In the genomic region with DNA sequence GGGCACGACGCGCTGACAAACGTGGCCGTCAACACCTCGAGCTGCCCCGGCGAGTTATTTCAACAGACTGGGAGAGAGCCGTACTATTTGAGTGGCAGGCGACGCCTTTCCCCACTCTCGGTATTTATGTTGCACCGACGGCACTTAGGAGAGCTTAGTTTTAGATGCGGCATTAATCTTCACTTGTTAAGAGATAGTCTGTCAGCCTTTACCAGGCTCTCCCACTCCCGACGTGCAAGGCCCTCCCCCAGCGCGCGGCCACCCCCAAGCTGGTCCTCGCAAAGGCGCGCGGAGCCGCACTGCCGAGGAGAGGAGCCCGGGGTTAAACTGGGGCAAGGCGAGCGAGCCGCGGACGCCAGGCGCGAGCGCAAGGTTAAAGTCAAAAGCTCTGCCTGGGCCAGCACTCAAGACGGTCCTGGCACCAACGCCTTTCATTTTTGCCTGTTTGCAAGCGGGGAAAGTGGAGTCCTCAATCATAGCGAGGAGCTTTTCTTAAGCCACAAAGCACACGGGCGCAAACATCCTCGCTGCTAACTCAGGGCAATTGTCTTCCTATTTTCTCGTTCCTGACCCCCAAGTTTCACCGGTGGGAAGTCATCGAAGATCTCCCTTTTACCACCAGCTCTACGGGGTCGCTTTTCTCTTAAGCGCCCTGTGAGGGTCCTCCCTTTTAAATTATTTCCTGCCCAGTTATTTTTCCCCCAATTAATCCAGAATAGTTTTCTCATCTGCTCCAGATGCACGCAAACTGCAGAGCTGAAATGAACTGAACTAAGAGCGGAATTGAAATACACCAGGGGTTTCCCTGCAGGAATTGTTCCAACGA, we compare ENCODE assay signal across 10 cellular contexts.
DNase-seq lines count a peak whose midpoint lies in the region; ATAC-seq, FAIRE-seq and TF ChIP-seq lines count a peak whose summit lies in the region.
"Had no signal": no experiment of that assay in that cellular context is flagged by ENCODE, and none has a peak within 500 bp of the region (broad histone marks: within the 10 kb centered on the region; RNA-seq: fewer than 3 reads in every experiment).

No MANE protein-coding gene starts in this region.

- H3K4me1 ChIP-seq in H1 (replicated peaks in 1 of 4; ENCODE audit: control insufficient read depth in 3 of 4, insufficient read depth in 4 of 4, low read length in 3 of 4), result peaks cover 4 to 15% (median 7%) of the 10 kb centered on the region in 4 experiments
- H3K4me1 ChIP-seq in right lobe of liver, result peaks cover 0 to 11% (median 0%) of the 10 kb centered on the region in 4 donors
- H3K4me1 ChIP-seq in tibial nerve, result peaks cover 0 to 25% (median 2%) of the 10 kb centered on the region in 4 donors

- H2AFZ ChIP-seq in H1 (ENCODE audit: low read length), result no peak overlapping the region

- no peak overlapping the region for H2BK120ac ChIP-seq in H1 (replicated peaks; ENCODE audit: low read depth, low read length)

- H3K9me3 ChIP-seq in H1 (ENCODE audit: insufficient read depth in 2 of 2, low read depth in 1 of 2, low read length in 1 of 2) (no peaks in the 10 kb centered on the region), right lobe of liver (no peaks in the 10 kb centered on the region), tibial nerve (no peaks in the 10 kb centered on the region)

- TF ChIP-seq POLR2A in H1 (IDR thresholded peaks at IDR 0.05; ENCODE audit: control extremely low read depth in 1 of 2, low read depth in 2 of 2, low read length in 2 of 2), result no peak
- TF ChIP-seq POLR2A in right lobe of liver (IDR thresholded peaks at IDR 0.05), result no peak
- TF ChIP-seq POLR2A in tibial nerve (IDR thresholded peaks at IDR 0.05), result peak in 1 of 2 donors; percentile 28

- TF ChIP-seq RAD21 in H1 (IDR thresholded peaks at IDR 0.05 in 1 of 2, conservative IDR thresholded peaks at IDR 0.05 in 1 of 2; ENCODE audit: low read depth in 2 of 2, low read length in 2 of 2), result peak in 1 of 2 experiments; percentile 6; a peak in 1 of 4 replicates

- peaks cover 66% of the 10 kb centered on the region for H3K27me3 Mint-ChIP-seq in activated CD4-positive, alpha-beta T cell treated with anti-CD3 and anti-CD28 coated beads for 36 hours

- peaks cover 2% of the 10 kb centered on the region for H3K4me1 Mint-ChIP-seq in activated CD4-positive, alpha-beta T cell treated with anti-CD3 and anti-CD28 coated beads for 36 hours
- H3K4me1 Mint-ChIP-seq: B cell had no signal

- no peak overlapping the region for H4K5ac ChIP-seq in H1 (ENCODE audit: insufficient read length, low read depth, low read length)

- WGBS in H1 (ENCODE audit: extremely low coverage in 1 of 2, insufficient coverage in 1 of 2, insufficient read length in 1 of 2, insufficient replicate concordance in 2 of 2, low coverage in 1 of 2, low lambda C conversion rate in 2 of 2, missing lambda C conversion rate in 1 of 2), 2 experiments, result 3% methylated on average over 51 of the region's 51 CpGs; no CpG with 5 or more reads in 1 of the 2 experiments
- 3% methylated on average over 26 of the region's 51 CpGs for WGBS in right lobe of liver (ENCODE audit: insufficient coverage, low coverage, low lambda C conversion rate, missing lambda C conversion rate)
- WGBS in tibial nerve, 2 donors, result 7% methylated on average over 42 to 49 of the region's 51 CpGs

- H3K4me3 Mint-ChIP-seq in activated CD4-positive, alpha-beta T cell treated with anti-CD3 and anti-CD28 coated beads for 36 hours, result no peak overlapping the region
- H3K4me3 Mint-ChIP-seq: B cell had no signal

- H3K9me3 Mint-ChIP-seq in activated CD4-positive, alpha-beta T cell treated with anti-CD3 and anti-CD28 coated beads for 36 hours (ENCODE audit: low read depth), result peaks cover 3% of the 10 kb centered on the region

- H3K14ac ChIP-seq in H1 (ENCODE audit: insufficient read length), result no peak overlapping the region

- no peak overlapping the region for H3K27ac ChIP-seq in H1 (ENCODE audit: low read depth, low read length)
- H3K27ac ChIP-seq in right lobe of liver, result no peak overlapping the region
- H3K27ac ChIP-seq in tibial nerve, result peak overlapping the region; percentile 28 to 91 (median 78)

- H2BK15ac ChIP-seq in H1 (ENCODE audit: low read length), result peak overlapping the region; percentile 54; the same call in 1 of the 2 replicates

- no peak overlapping the region for H3K4ac ChIP-seq in H1 (replicated peaks; ENCODE audit: insufficient read length, low read depth, low read length)

- no peak for ATAC-seq in activated CD4-positive, alpha-beta T cell treated with anti-CD3 and anti-CD28 coated beads for 36 hours
- ATAC-seq in right lobe of liver (peak; percentile 24 to 52 (median 38)), GM19023 (IDR thresholded peaks at IDR 0.05; ENCODE audit: unreplicated experiment) (no peak), GM21423 (IDR thresholded peaks at IDR 0.05; ENCODE audit: unreplicated experiment) (no peak), HG03469 (IDR thresholded peaks at IDR 0.05; ENCODE audit: unreplicated experiment) (no peak)

- POLR2A ChIA-PET in activated CD4-positive, alpha-beta T cell treated with anti-CD3 and anti-CD28 coated beads for 36 hours (lab: Charles Lee), result no interaction called here
- POLR2A ChIA-PET in H1 (lab: Charles Lee; ENCODE audit: partially characterized antibody), result interaction anchor here (1.2 to 1.9 kb wide), 2 partner anchors 56 to 80 kb away, joined by 5 to 6 read pairs; no protein-coding TSS in a partner anchor

- H3K56ac ChIP-seq in H1 (replicated peaks; ENCODE audit: insufficient read length, low read depth, low read length), result no peak overlapping the region

- peak overlapping the region; percentile 11; the same call in 1 of the 2 replicates for H2BK12ac ChIP-seq in H1 (ENCODE audit: low read depth, low read length)

- DNase-seq in activated CD4-positive, alpha-beta T cell treated with anti-CD3 and anti-CD28 coated beads for 36 hours, result peak; percentile 6
- DNase-seq in activated CD4-positive, alpha-beta T cell treated with anti-CD3 and anti-CD28 coated beads for 1 hour, result no peak
- DNase-seq in H1 (ENCODE audit: low read depth in 1 of 2, low spot score in 2 of 2) (peak in 1 of 2 experiments; percentile 63), right lobe of liver (no peak), tibial nerve (ENCODE audit: low spot score in 2 of 2) (no peak)
- DNase-seq: stimulated activated naive CD4-positive, alpha-beta T cell treated with Interleukin-2 at 50 U/mL for 16 hours had no signal

- CTCF ChIA-PET in activated CD4-positive, alpha-beta T cell treated with anti-CD3 and anti-CD28 coated beads for 36 hours (lab: Charles Lee), result interaction anchor here (0.7 kb wide), 1 partner anchor 1763 kb away, joined by 3 read pairs; no protein-coding TSS in a partner anchor
- CTCF ChIA-PET in H1 (lab: Charles Lee; ENCODE audit: partially characterized antibody), result interaction anchor here (0.6 to 4.5 kb wide), 11 partner anchors 11 to 987 kb away, joined by 3 to 25 read pairs (median 5); no protein-coding TSS in a partner anchor

- H2BK20ac ChIP-seq in H1 (ENCODE audit: low read length), result no peak overlapping the region

- peaks cover 70 to 94% (median 86%) of the 10 kb centered on the region in 4 experiments for H3K27me3 ChIP-seq in H1 (replicated peaks in 1 of 4; ENCODE audit: control insufficient read depth in 3 of 4, extremely low read depth in 1 of 4, insufficient read depth in 3 of 4, low read length in 3 of 4)
- peaks cover 4 to 41% of the 10 kb centered on the region in 2 donors for H3K27me3 ChIP-seq in right lobe of liver
- peaks cover 0 to 20% of the 10 kb centered on the region in 2 donors for H3K27me3 ChIP-seq in tibial nerve

- H3K23me2 ChIP-seq in H1 (ENCODE audit: low read depth, low read length), result peaks cover 3% of the 10 kb centered on the region

- TF ChIP-seq EP300 in H1 (IDR thresholded peaks at IDR 0.05; ENCODE audit: borderline replicate concordance in 1 of 2, low read depth in 2 of 2, low read length in 2 of 2), result no peak
- TF ChIP-seq EP300 in tibial nerve (IDR thresholded peaks at IDR 0.05), result peak in 1 of 2 donors; percentile 41

- H3K18ac ChIP-seq in H1 (ENCODE audit: extremely low read depth, low read length), result peak overlapping the region; percentile 41; the same call in 1 of the 2 replicates

- FAIRE-seq in H1 (lab: Jason Lieb, UNC), result no peak

- peak overlapping the region; percentile 54 to 70 for H3K4me2 ChIP-seq in H1 (ENCODE audit: insufficient read depth in 1 of 2, low read depth in 2 of 2, low read length in 2 of 2)

- peak overlapping the region in 3 of 4 experiments; percentile 7 to 47 (median 13); a peak in 5 of 8 replicates for H3K4me3 ChIP-seq in H1 (ENCODE audit: extremely low read depth in 1 of 4, insufficient read depth in 2 of 4, low read depth in 3 of 4, low read length in 4 of 4)
- H3K4me3 ChIP-seq in right lobe of liver, result peak overlapping the region in 1 of 3 donors; percentile 1
- peak overlapping the region; percentile 23 to 71 (median 42) for H3K4me3 ChIP-seq in tibial nerve

- peaks cover 15 to 21% of the 10 kb centered on the region in 2 experiments for H4K20me1 ChIP-seq in H1 (replicated peaks in 1 of 2; ENCODE audit: control insufficient read depth in 1 of 2, insufficient read depth in 2 of 2, low read length in 2 of 2)

- H3K79me1 ChIP-seq in H1 (ENCODE audit: low read depth, low read length), result no peaks in the 10 kb centered on the region

- no peak overlapping the region for H3K23ac ChIP-seq in H1 (ENCODE audit: insufficient read length)

- no peaks in the 10 kb centered on the region for H3K36me3 Mint-ChIP-seq in activated CD4-positive, alpha-beta T cell treated with anti-CD3 and anti-CD28 coated beads for 36 hours (ENCODE audit: low read depth)

- H4K91ac ChIP-seq in H1 (replicated peaks; ENCODE audit: insufficient read length, low read length), result no peak overlapping the region

- H3K36me3 ChIP-seq in H1 (ENCODE audit: control insufficient read depth in 2 of 4, insufficient read depth in 4 of 4, low read length in 3 of 4) (no peaks in the 10 kb centered on the region), right lobe of liver (no peaks in the 10 kb centered on the region), tibial nerve (no peaks in the 10 kb centered on the region)

- H3K79me2 ChIP-seq in H1 (ENCODE audit: control insufficient read depth in 1 of 2, insufficient read depth in 2 of 2, low read length in 2 of 2), result no peaks in the 10 kb centered on the region

- H4K8ac ChIP-seq in H1 (ENCODE audit: extremely low read depth, insufficient read depth, low read length), result peak overlapping the region; percentile 45

- TF ChIP-seq CTCF in H1 (IDR thresholded peaks at IDR 0.05; ENCODE audit: control extremely low read depth in 1 of 3, insufficient read depth in 1 of 3, low read depth in 1 of 3, low read length in 3 of 3), result no peak
- no peak for TF ChIP-seq CTCF in right lobe of liver (IDR thresholded peaks at IDR 0.05)
- TF ChIP-seq CTCF in tibial nerve (IDR thresholded peaks at IDR 0.05), result no peak

- intact Hi-C loops in activated CD4-positive, alpha-beta T cell treated with anti-CD3 and anti-CD28 coated beads for 36 hours (cut with DNase I, micrococcal nuclease), result no loop called here
- intact Hi-C loops in right lobe of liver (cut with DNase I), result no loop called here

- H2BK5ac ChIP-seq in H1 (ENCODE audit: low read depth, low read length), result no peak overlapping the region

- H3K9ac ChIP-seq in H1 (replicated peaks in 1 of 4; ENCODE audit: extremely low read depth in 1 of 4, low read depth in 3 of 4, low read length in 3 of 4), result no peak overlapping the region

- H3K27ac Mint-ChIP-seq in activated CD4-positive, alpha-beta T cell treated with anti-CD3 and anti-CD28 coated beads for 36 hours, result no peak overlapping the region
- H3K27ac Mint-ChIP-seq: B cell had no signal

- no peak overlapping the region; the same call in 1 of the 2 replicates for H2AK5ac ChIP-seq in H1 (ENCODE audit: low read depth, low read length)

Comparison
In these comparisons a context has a peak if more than half of its experiments do, and no peak if none do; other contexts are left out.
1. ATAC-seq: peak in right lobe of liver (4 of 4); none in activated CD4-positive, alpha-beta T cell treated with anti-CD3 and anti-CD28 coated beads for 36 hours (single experiment), GM19023 (single experiment), GM21423 (single experiment) and HG03469 (single experiment).
2. H3K27ac ChIP-seq: peak in tibial nerve (4 of 4); none in H1 (single experiment) and right lobe of liver (0 of 3).